10 cellular contexts compared by ENCODE assay signal in the genomic region with DNA sequence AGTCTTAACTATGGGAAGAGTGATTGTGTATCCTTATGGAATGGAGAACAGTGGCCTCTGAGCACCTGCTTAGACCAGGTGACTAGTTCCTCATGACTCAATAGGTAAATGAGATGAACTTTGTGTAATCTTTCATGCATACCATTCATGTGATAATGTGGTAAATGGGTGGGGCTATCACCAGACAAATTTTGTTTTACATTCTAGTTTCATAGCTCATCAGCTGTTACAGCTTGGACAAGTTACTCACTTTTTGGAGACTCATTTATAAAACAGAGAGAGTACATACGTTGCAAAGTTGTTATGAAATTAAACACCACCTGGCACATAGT.
DNase-seq lines count a peak whose midpoint lies in the region; ATAC-seq, FAIRE-seq and TF ChIP-seq lines count a peak whose summit lies in the region.
"Had no signal": no experiment of that assay in that cellular context is flagged by ENCODE, and none has a peak within 500 bp of the region (broad histone marks: within the 10 kb centered on the region; RNA-seq: fewer than 3 reads in every experiment).

No MANE protein-coding gene starts in this region.

- H3K4me3 ChIP-seq in keratinocyte (ENCODE audit: control insufficient read depth in 2 of 3, extremely low read depth in 1 of 3, insufficient read depth in 2 of 3, low read depth in 1 of 3, low read length in 3 of 3) (no peak overlapping the region), Karpas-422 (ENCODE audit: low read length) (no peak overlapping the region), lower lobe of right lung (no peak overlapping the region)
- H3K4me3 ChIP-seq: esophagus squamous epithelium had no signal

- intact Hi-C loops in lower lobe of right lung (cut with DNase I), result no loop called here

- H3K9me3 ChIP-seq in keratinocyte (ENCODE audit: control insufficient read depth, low read depth, low read length) (peaks cover 1% of the 10 kb centered on the region), Karpas-422 (ENCODE audit: low read length) (no peaks in the 10 kb centered on the region), lower lobe of right lung (no peaks in the 10 kb centered on the region)
- H3K9me3 ChIP-seq: esophagus squamous epithelium had no signal

- H3K4me2 ChIP-seq in keratinocyte (ENCODE audit: control insufficient read depth, extremely low read depth, insufficient read depth, low read depth, low read length) (peak overlapping the region; percentile 24), Karpas-422 (ENCODE audit: low read depth, low read length, poor library complexity, severe bottlenecking) (no peak overlapping the region)

- H3K27ac ChIP-seq in keratinocyte (ENCODE audit: control insufficient read depth, insufficient read depth, low read length), result peak overlapping the region; percentile 81
- H3K27ac ChIP-seq in Karpas-422 (ENCODE audit: low read length), result no peak overlapping the region
- H3K27ac ChIP-seq in lower lobe of right lung, result no peak overlapping the region
- H3K27ac ChIP-seq: esophagus squamous epithelium had no signal

- H3K27me3 ChIP-seq in keratinocyte (ENCODE audit: control insufficient read depth, extremely low read depth, insufficient read depth, low read length) (no peaks in the 10 kb centered on the region), Karpas-422 (ENCODE audit: low read length) (no peaks in the 10 kb centered on the region), lower lobe of right lung (ENCODE audit: low read depth) (no peaks in the 10 kb centered on the region)
- H3K27me3 ChIP-seq: esophagus squamous epithelium had no signal

- H3K79me2 ChIP-seq in keratinocyte (ENCODE audit: control insufficient read depth, insufficient read depth, low read length), result no peaks in the 10 kb centered on the region
- no peaks in the 10 kb centered on the region for H3K79me2 ChIP-seq in Karpas-422 (ENCODE audit: low read length)

- no peaks in the 10 kb centered on the region; the same call in 1 of the 2 replicates for H3K9me2 ChIP-seq in Karpas-422 (replicated peaks; ENCODE audit: insufficient read depth, low read length)

- H2AFZ ChIP-seq in keratinocyte (ENCODE audit: control insufficient read depth, low read length) (no peak overlapping the region), Karpas-422 (ENCODE audit: low read length) (no peak overlapping the region)

- H4K20me1 ChIP-seq in keratinocyte (ENCODE audit: control insufficient read depth, extremely low read depth, insufficient read depth, low read length) (no peaks in the 10 kb centered on the region), Karpas-422 (ENCODE audit: insufficient read depth, low read depth, low read length) (no peaks in the 10 kb centered on the region)

- FAIRE-seq in keratinocyte (lab: Jason Lieb, UNC), result peak; percentile 94
- FAIRE-seq: RCC 7860 had no signal

- H3K36me3 ChIP-seq in keratinocyte (ENCODE audit: control insufficient read depth in 2 of 2, extremely low read depth in 1 of 2, insufficient read depth in 2 of 2, low read length in 2 of 2), result no peaks in the 10 kb centered on the region
- no peaks in the 10 kb centered on the region for H3K36me3 ChIP-seq in Karpas-422 (ENCODE audit: insufficient read depth, low read length)
- no peaks in the 10 kb centered on the region for H3K36me3 ChIP-seq in lower lobe of right lung
- H3K36me3 ChIP-seq: esophagus squamous epithelium had no signal

- dilution Hi-C loops in keratinocyte (cut with MboI; ENCODE audit: extremely low pct_ligation_motif_present, low sequenced_read_pairs), result no loop called here

- DNase-seq in keratinocyte (ENCODE audit: low read depth, low spot score), result peak; percentile 95
- no peak for DNase-seq in ecto neural progenitor cell (ENCODE audit: low spot score)
- DNase-seq in Karpas-422, result no peak
- DNase-seq in globus pallidus (ENCODE audit: low spot score), result no peak
- no peak for DNase-seq in lower lobe of right lung
- DNase-seq: esophagus squamous epithelium had no signal

- H3K4me1 ChIP-seq in keratinocyte (ENCODE audit: control insufficient read depth, extremely low read depth, insufficient read depth, low read length) (peaks cover 38% of the 10 kb centered on the region), Karpas-422 (ENCODE audit: low read length) (no peaks in the 10 kb centered on the region), lower lobe of right lung (no peaks in the 10 kb centered on the region)
- H3K4me1 ChIP-seq: esophagus squamous epithelium had no signal

- no peak overlapping the region for H3K9ac ChIP-seq in keratinocyte (ENCODE audit: control insufficient read depth, extremely low read depth, insufficient read depth, low read length)
- no peak overlapping the region for H3K9ac ChIP-seq in Karpas-422 (ENCODE audit: low read length)

- H3K9me1 ChIP-seq in keratinocyte (ENCODE audit: control insufficient read depth, extremely low read depth, insufficient read depth, low read length), result no peaks in the 10 kb centered on the region

- peak; percentile 40 for ATAC-seq in GM18499 (IDR thresholded peaks at IDR 0.05; ENCODE audit: insufficient read depth, unreplicated experiment)
- peak; percentile 29 for ATAC-seq in GM21529 (IDR thresholded peaks at IDR 0.05; ENCODE audit: unreplicated experiment)
- peak; percentile 50 for ATAC-seq in HG03521 (IDR thresholded peaks at IDR 0.05; ENCODE audit: unreplicated experiment)
- no peak for ATAC-seq in lower lobe of right lung

- TF ChIP-seq CTCF in keratinocyte (optimal IDR thresholded peaks at IDR 0.05 in 1 of 3, IDR thresholded peaks at IDR 0.05 in 1 of 3, conservative IDR thresholded peaks at IDR 0.05 in 1 of 3; ENCODE audit: extremely low read depth in 1 of 3, insufficient read depth in 2 of 3, low read length in 3 of 3) (no peak), lower lobe of right lung (IDR thresholded peaks at IDR 0.05) (no peak)

Comparison
In these comparisons a context has a peak if more than half of its experiments do, and no peak if none do; other contexts are left out.
1. ATAC-seq: peak in GM18499 (single experiment), GM21529 (single experiment) and HG03521 (single experiment); none in lower lobe of right lung (0 of 2).